Comparison of ENCODE assay signal across 14 cellular contexts in genomic region chr2:45888167-45888566, GRCh38.
DNase-seq lines count a peak whose midpoint lies in the region; ATAC-seq and TF ChIP-seq lines count a peak whose summit lies in the region.
"Had no signal": no experiment of that assay in that cellular context is flagged by ENCODE, and none has a peak within 500 bp of the region (broad histone marks: within the 10 kb centered on the region; RNA-seq: fewer than 3 reads in every experiment).

No MANE protein-coding gene starts in this region.

- peak overlapping the region in 9 of 11 experiments; percentile 48 to 84 (median 67); a peak in 18 of 22 replicates for H3K27ac ChIP-seq in BLaER1 treated with 17β-estradiol and CSF1 and Interleukin-3, amounts not matched to agents 10 nM and 100 nM
- H3K27ac ChIP-seq in neutrophil (peak overlapping the region; percentile 80), esophagus squamous epithelium (peak overlapping the region in 2 of 4 donors; percentile 42 to 46)
- H3K27ac ChIP-seq: epithelial cell of prostate, SJSA1 had no signal

- H3K4me2 ChIP-seq in BLaER1 treated with 17β-estradiol and CSF1 and Interleukin-3, amounts not matched to agents 10 nM and 100 nM: peak overlapping the region; percentile 65 to 94 (median 81)

- H3K27me3 ChIP-seq in BLaER1 treated with 17β-estradiol and CSF1 and Interleukin-3, amounts not matched to agents 10 nM and 100 nM: no peaks in the 10 kb centered on the region
- no peaks in the 10 kb centered on the region for H3K27me3 ChIP-seq in neutrophil
- no peaks in the 10 kb centered on the region for H3K27me3 ChIP-seq in esophagus squamous epithelium
- H3K27me3 ChIP-seq: body of pancreas, SJSA1 had no signal

- peak overlapping the region in 4 of 11 experiments; percentile 3 to 56 (median 47); a peak in 9 of 22 replicates for H3K9ac ChIP-seq in BLaER1 treated with 17β-estradiol and CSF1 and Interleukin-3, amounts not matched to agents 10 nM and 100 nM

- peaks cover 0 to 98% (median 83%) of the 10 kb centered on the region in 11 experiments; a peak in 15 of 22 replicates for H4K20me1 ChIP-seq in BLaER1 treated with 17β-estradiol and CSF1 and Interleukin-3, amounts not matched to agents 10 nM and 100 nM

- peaks cover 0 to 28% (median 3%) of the 10 kb centered on the region in 11 experiments; a peak in 12 of 22 replicates for H3K36me3 ChIP-seq in BLaER1 treated with 17β-estradiol and CSF1 and Interleukin-3, amounts not matched to agents 10 nM and 100 nM
- no peaks in the 10 kb centered on the region for H3K36me3 ChIP-seq in neutrophil
- no peaks in the 10 kb centered on the region for H3K36me3 ChIP-seq in esophagus squamous epithelium
- H3K36me3 ChIP-seq: SJSA1 had no signal

- no peak for ATAC-seq in HG02798 (IDR thresholded peaks at IDR 0.05; ENCODE audit: poor library complexity, unreplicated experiment)
- ATAC-seq: body of pancreas had no signal

- no peak overlapping the region for H3K4me3 ChIP-seq in BLaER1 treated with 17β-estradiol and CSF1 and Interleukin-3, amounts not matched to agents 10 nM and 100 nM
- H3K4me3 ChIP-seq in choroid plexus epithelial cell (ENCODE audit: low read depth, low read length) (no peak overlapping the region), neutrophil (ENCODE audit: low read depth in 1 of 2, low read length in 1 of 2) (no peak overlapping the region), esophagus squamous epithelium (no peak overlapping the region)
- H3K4me3 ChIP-seq: body of pancreas, SJSA1 had no signal

- peaks cover 86 to 100% (median 100%) of the 10 kb centered on the region in 10 experiments for H3K4me1 ChIP-seq in BLaER1 treated with 17β-estradiol and CSF1 and Interleukin-3, amounts not matched to agents 10 nM and 100 nM
- H3K4me1 ChIP-seq in neutrophil (ENCODE audit: control insufficient read depth in 1 of 2, insufficient read depth in 1 of 2, low read depth in 1 of 2, low read length in 1 of 2) (peaks cover 68 to 74% of the 10 kb centered on the region in 2 experiments), esophagus squamous epithelium (peaks cover 29 to 87% (median 50%) of the 10 kb centered on the region in 3 donors)
- H3K4me1 ChIP-seq: SJSA1 had no signal

- H3K9me3 ChIP-seq in BLaER1 treated with 17β-estradiol and CSF1 and Interleukin-3, amounts not matched to agents 10 nM and 100 nM (replicated peaks in 1 of 11): no peaks in the 10 kb centered on the region
- H3K9me3 ChIP-seq in neutrophil (no peaks in the 10 kb centered on the region), esophagus squamous epithelium (no peaks in the 10 kb centered on the region)
- H3K9me3 ChIP-seq: body of pancreas, SJSA1 had no signal

- intact Hi-C loops in esophagus squamous epithelium (cut with DNase I): no loop called here

- 86 to 87% methylated on average over 3 of the region's 3 CpGs for WGBS in esophagus squamous epithelium, 2 donors

- DNase-seq in LHCN-M2 (ENCODE audit: low read depth): peak; percentile 50
- peak; percentile 65 for DNase-seq in choroid plexus epithelial cell (ENCODE audit: low read depth)
- DNase-seq in esophagus squamous epithelium (lab: John Stamatoyannopoulos, UW): no peak
- no peak for DNase-seq in activated CD8-positive, alpha-beta memory T cell treated with anti-CD3 and anti-CD28 coated beads for 24 hours
- DNase-seq in DMS53 treated with DMSO at 0.1 percent for 48 hours (lab: John Stamatoyannopoulos, UW; ENCODE audit: unreplicated experiment): no peak
- DNase-seq: activated T-cell treated with anti-CD3 and anti-CD28 coated beads, Interleukin-2, amount 50 U/mL, for 24 hours; NCI-H226; stimulated activated CD4-positive, alpha-beta T cell treated with anti-CD3 and anti-CD28 coated beads, Interleukin-15, amount 100 ng/mL, for 24 hours had no signal

- TF ChIP-seq POLR2A in esophagus squamous epithelium (IDR thresholded peaks at IDR 0.05): no peak

- TF ChIP-seq CTCF in choroid plexus epithelial cell (conservative IDR thresholded peaks at IDR 0.05; ENCODE audit: low read depth, low read length) (no peak), neutrophil (IDR thresholded peaks at IDR 0.05) (no peak), esophagus squamous epithelium (IDR thresholded peaks at IDR 0.05) (no peak)

Comparison
In these comparisons a context has a peak if more than half of its experiments do, and no peak if none do; other contexts are left out.
1. DNase-seq: peak in LHCN-M2 (single experiment) and choroid plexus epithelial cell (single experiment); none in esophagus squamous epithelium (single experiment), activated CD8-positive, alpha-beta memory T cell treated with anti-CD3 and anti-CD28 coated beads for 24 hours (single experiment) and DMS53 treated with DMSO at 0.1 percent for 48 hours (single experiment).